11 cellular contexts compared by ENCODE assay signal in the genomic region with DNA sequence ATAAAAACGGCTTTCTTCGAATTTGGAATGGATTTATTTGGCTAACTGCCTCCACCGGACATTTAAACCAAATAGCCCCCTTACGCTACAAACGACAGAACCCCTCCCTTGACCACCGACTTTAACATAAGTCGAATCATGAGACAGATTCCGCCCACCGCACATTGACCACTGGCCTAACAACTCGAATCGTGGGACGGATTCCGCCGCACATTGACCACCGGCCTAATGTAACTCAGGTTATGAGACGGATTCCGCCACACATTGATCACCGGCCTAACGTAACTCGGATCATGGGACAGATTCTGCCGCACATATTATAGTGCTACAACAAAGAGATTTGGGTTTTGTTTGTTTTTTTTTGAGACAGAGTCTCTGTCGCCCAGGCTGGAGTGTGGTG. TPM values are rescaled to one million over a fixed set of nuclear protein-coding genes. Genes with fewer than 3 reads are reported as not detected.
"Had no signal": no experiment of that assay in that cellular context is flagged by ENCODE, and none has a peak within 500 bp of the region (broad histone marks: within the 10 kb centered on the region; RNA-seq: fewer than 3 reads in every experiment).

No MANE protein-coding gene starts in this region.

- H2AFZ ChIP-seq: GM23248 had no signal

- H3K4me3 ChIP-seq: GM23248, K562 had no signal

- H3K27ac ChIP-seq: GM23248, HL-60 had no signal

- DNase-seq: GM23248, GOT3, H9, HCEC 1CT, IMR-90, KG1 had no signal

RNA-seq across cellular contexts. Expression of a gene that starts 2.7 kb away (rescaled TPM):
- total RNA-seq: GM23248, H4, HepG2, HT1080, IMR-90, K562 had no signal

RNA-seq across cellular contexts. Expression of a gene that starts 21.1 kb away (rescaled TPM):
- total RNA-seq: GM23248, H4, H9, HepG2, HT1080, IMR-90, K562 had no signal

RNA-seq across cellular contexts. Expression of a gene that starts 38.9 kb away (rescaled TPM):
- total RNA-seq: GM23248, H4, H9, HT1080, IMR-90 had no signal

RNA-seq across cellular contexts. Expression of a gene that starts 41.6 kb away (rescaled TPM):
- total RNA-seq: GM23248, H4, HepG2, HT1080, IMR-90 had no signal
